ENCODE assay signal across 8 cellular contexts in genomic region chr1:184972281-184973055, GRCh38. TPM values are rescaled to one million over a fixed set of nuclear protein-coding genes. Genes with fewer than 3 reads are reported as not detected.
DNase-seq lines count a peak whose midpoint lies in the region; ATAC-seq and TF ChIP-seq lines count a peak whose summit lies in the region.

No MANE protein-coding gene starts in this region.

- H3F3A ChIP-seq in DOHH2 (ENCODE audit: control insufficient read depth, insufficient read depth), result peaks cover 6% of the 10 kb centered on the region
- H3F3A ChIP-seq in PC-3 (ENCODE audit: low read length, unreplicated experiment), result no peaks in the 10 kb centered on the region

- ATAC-seq in PC-3 (no peak), HG03039 (IDR thresholded peaks at IDR 0.05; ENCODE audit: unreplicated experiment) (no peak), HG02870 (IDR thresholded peaks at IDR 0.05; ENCODE audit: unreplicated experiment) (no peak), GM18858 (IDR thresholded peaks at IDR 0.05; ENCODE audit: unreplicated experiment) (no peak)

- CTCF ChIA-PET in PC-3 (lab: Charles Lee), result interaction anchor here (0.6 kb wide), 1 partner anchor 724 kb away, joined by 3 read pairs; no protein-coding TSS in a partner anchor

- peaks cover 19% of the 10 kb centered on the region for H3K27me3 Mint-ChIP-seq in progenitor cell of endocrine pancreas

- peaks cover 31% of the 10 kb centered on the region for H3K4me1 Mint-ChIP-seq in progenitor cell of endocrine pancreas (ENCODE audit: low read depth)

- H3K27ac Mint-ChIP-seq in progenitor cell of endocrine pancreas, result no peak overlapping the region

- DNase-seq in PC-3 (peak; percentile 8), progenitor cell of endocrine pancreas (ENCODE audit: low spot score, unreplicated experiment) (no peak), superior temporal gyrus (ENCODE audit: extremely low spot score) (no peak)

- H3K9me3 Mint-ChIP-seq in progenitor cell of endocrine pancreas (ENCODE audit: low read depth), result peaks cover 1% of the 10 kb centered on the region

- no peaks in the 10 kb centered on the region for H3K9me2 ChIP-seq in DOHH2 (replicated peaks; ENCODE audit: control insufficient read depth, low read length)
- H3K9me2 ChIP-seq in PC-3 (replicated peaks; ENCODE audit: low read length), result no peaks in the 10 kb centered on the region

- TF ChIP-seq CTCF in DOHH2 (IDR thresholded peaks at IDR 0.05; ENCODE audit: low read depth, low read length, poor library complexity, severe bottlenecking), result no peak
- TF ChIP-seq CTCF in PC-3 (conservative IDR thresholded peaks at IDR 0.05; ENCODE audit: low read depth, low read length), result no peak
- TF ChIP-seq CTCF in progenitor cell of endocrine pancreas (IDR thresholded peaks at IDR 0.05; ENCODE audit: unreplicated experiment), result no peak

- peak overlapping the region; percentile 86 for H3K4me3 Mint-ChIP-seq in progenitor cell of endocrine pancreas (ENCODE audit: low read depth)

- H3K4me1 ChIP-seq in DOHH2 (ENCODE audit: control insufficient read depth, low read length) (peaks cover 38% of the 10 kb centered on the region), PC-3 (ENCODE audit: insufficient read depth, low read length) (peaks cover 10% of the 10 kb centered on the region), endocrine pancreas (ENCODE audit: control insufficient read depth, insufficient read depth, low read length) (no peaks in the 10 kb centered on the region)

- H3K9ac ChIP-seq in PC-3 (ENCODE audit: low read length) (no peak overlapping the region), endocrine pancreas (ENCODE audit: control insufficient read depth, insufficient read depth, low read length) (no peak overlapping the region)

- H3K4me3 ChIP-seq in DOHH2 (ENCODE audit: low read length) (peak overlapping the region; percentile 97), PC-3 (ENCODE audit: low read length) (peak overlapping the region; percentile 94; the same call in 1 of the 2 replicates), endocrine pancreas (ENCODE audit: control insufficient read depth, insufficient read depth, low read length) (peak overlapping the region; percentile 72)

- H3K27me3 ChIP-seq in DOHH2 (ENCODE audit: control insufficient read depth, low read length) (peaks cover 16% of the 10 kb centered on the region), PC-3 (ENCODE audit: low read length) (no peaks in the 10 kb centered on the region), endocrine pancreas (ENCODE audit: control insufficient read depth, insufficient read depth, low read length) (peaks cover 2% of the 10 kb centered on the region)

- H3K4me2 ChIP-seq in DOHH2 (ENCODE audit: low read length), result peak overlapping the region; percentile 97
- peak overlapping the region; percentile 96 for H3K4me2 ChIP-seq in PC-3 (ENCODE audit: low read length)

- H2AFZ ChIP-seq in PC-3 (ENCODE audit: low read length), result no peak overlapping the region

- H3K36me3 ChIP-seq in DOHH2 (ENCODE audit: control insufficient read depth, low read length) (no peaks in the 10 kb centered on the region), PC-3 (ENCODE audit: low read depth, low read length) (no peaks in the 10 kb centered on the region), endocrine pancreas (ENCODE audit: control insufficient read depth, insufficient read depth, low read length) (no peaks in the 10 kb centered on the region)

- TSS peak; percentile 52 for BruUV-seq in PC-3 (replicated peaks; lab: Mats Ljungman, UMichigan)

- H3K27ac ChIP-seq in DOHH2 (ENCODE audit: low read depth, low read length) (0 out of 2 replicates have a peak overlapping the region, but pooled peaks have one; percentile 32), PC-3 (ENCODE audit: low read length) (no peak overlapping the region)

- POLR2A ChIA-PET in PC-3 (lab: Charles Lee; ENCODE audit: unreplicated experiment), result interaction anchor here (0.8 kb wide), 1 partner anchor 636 kb away, joined by 42 read pairs; no protein-coding TSS in a partner anchor

- H4K20me1 ChIP-seq in DOHH2 (ENCODE audit: control insufficient read depth, insufficient read depth, low read depth, low read length) (no peaks in the 10 kb centered on the region), PC-3 (ENCODE audit: low read length) (no peaks in the 10 kb centered on the region)

- H3K79me2 ChIP-seq in DOHH2 (ENCODE audit: control insufficient read depth, low read length) (no peaks in the 10 kb centered on the region; the same call in 1 of the 2 replicates), PC-3 (ENCODE audit: low read length) (no peaks in the 10 kb centered on the region)

- H3K9me3 ChIP-seq in DOHH2 (ENCODE audit: control insufficient read depth, insufficient read depth, low read length) (no peaks in the 10 kb centered on the region), PC-3 (ENCODE audit: low read length) (no peaks in the 10 kb centered on the region), endocrine pancreas (ENCODE audit: control insufficient read depth, low read length) (no peaks in the 10 kb centered on the region)

- intact Hi-C loops in PC-3 (cut with micrococcal nuclease), result no loop called here

- no peaks in the 10 kb centered on the region for H3K36me3 Mint-ChIP-seq in progenitor cell of endocrine pancreas (ENCODE audit: insufficient read depth)

RNA-seq across cellular contexts. Expression of gene NIBAN1, which starts 1.8 kb away (rescaled TPM):
- total RNA-seq in PC-3 (2014; rRNA removed) (6.9 and 8.2 TPM in 2 replicates), progenitor cell of endocrine pancreas (11.0 TPM in 2 replicates)
